In genomic region chr10:48651839-48652238, GRCh38 we compare ENCODE assay signal across 24 cellular contexts. TPM values are rescaled to one million over a fixed set of nuclear protein-coding genes. Genes with fewer than 3 reads are reported as not detected.
DNase-seq lines count a peak whose midpoint lies in the region; ATAC-seq and TF ChIP-seq lines count a peak whose summit lies in the region.
"Had no signal": no experiment of that assay in that cellular context is flagged by ENCODE, and none has a peak within 500 bp of the region (broad histone marks: within the 10 kb centered on the region; RNA-seq: fewer than 3 reads in every experiment).

No MANE protein-coding gene starts in this region.

- H3K27ac ChIP-seq in right atrium auricular region = no peak overlapping the region
- H3K27ac ChIP-seq in right cardiac atrium (ENCODE audit: low read length) = no peak overlapping the region
- H3K27ac ChIP-seq in cingulate gyrus (ENCODE audit: low read depth, low read length) = peak overlapping the region; percentile 14
- H3K27ac ChIP-seq: SJSA1 had no signal

- TF ChIP-seq CTCF in right atrium auricular region (IDR thresholded peaks at IDR 0.05) = no peak

- peaks cover 0 to 16% of the 10 kb centered on the region in 2 donors for H3K4me1 ChIP-seq in right atrium auricular region
- no peaks in the 10 kb centered on the region for H3K4me1 ChIP-seq in right cardiac atrium (ENCODE audit: control insufficient read depth, insufficient read depth, low read length)
- H3K4me1 ChIP-seq in HAP-1 = peaks cover 3% of the 10 kb centered on the region; the same call in 1 of the 2 replicates

- H3K36me3 ChIP-seq in right atrium auricular region = no peaks in the 10 kb centered on the region
- no peaks in the 10 kb centered on the region for H3K36me3 ChIP-seq in HAP-1 (replicated peaks)
- H3K36me3 ChIP-seq: SJSA1 had no signal

- H3K4me3 ChIP-seq in right atrium auricular region (no peak overlapping the region), right cardiac atrium (ENCODE audit: low read length) (no peak overlapping the region), HAP-1 (no peak overlapping the region)
- H3K4me3 ChIP-seq: SJSA1 had no signal

- intact Hi-C loops in right cardiac atrium (cut with DNase I) = loop anchor here in 1 of 4 donors (10.0 kb wide), 1 partner anchor 287 kb away; no protein-coding TSS in a partner anchor

- DNase-seq in right atrium auricular region (ENCODE audit: low spot score) (peak; percentile 50), right cardiac atrium (no peak), myocyte (ENCODE audit: low read depth) (peak; percentile 87), HAP-1 (ENCODE audit: low spot score in 2 of 2) (no peak)
- DNase-seq: CD4-positive, CD25-positive, alpha-beta regulatory T cell; COR-L47; DND-41; GOT3; Karpas-422; NCI-H1048; NCI-H1417 treated with DMSO at 0.1 percent for 48 hours; NCI-H187; NCI-H2107; NCI-H446 treated with DMSO at 0.1 percent for 48 hours; NCI-H526 treated with DMSO at 0.1 percent for 48 hours; OCI-M1 had no signal

- H3K9me3 ChIP-seq in right atrium auricular region (no peaks in the 10 kb centered on the region), right cardiac atrium (ENCODE audit: control insufficient read depth, low read length) (no peaks in the 10 kb centered on the region), HAP-1 (no peaks in the 10 kb centered on the region)

- 72% methylated on average over 4 of the region's 4 CpGs for WGBS in right cardiac atrium

- no peaks in the 10 kb centered on the region for H3K27me3 ChIP-seq in right atrium auricular region
- no peaks in the 10 kb centered on the region for H3K27me3 ChIP-seq in right cardiac atrium (ENCODE audit: control insufficient read depth, insufficient read depth)
- no peaks in the 10 kb centered on the region for H3K27me3 ChIP-seq in HAP-1 (ENCODE audit: low read depth)

- in situ Hi-C loops in HAP-1 (cut with MboI; ENCODE audit: low sequenced_read_pairs) = no loop called here

- ATAC-seq in right cardiac atrium (no peak), HG02981 (IDR thresholded peaks at IDR 0.05; ENCODE audit: unreplicated experiment) (no peak), HG03045 (IDR thresholded peaks at IDR 0.05; ENCODE audit: unreplicated experiment) (no peak)
- ATAC-seq: HCT116, Right ventricle myocardium inferior had no signal

RNA-seq across cellular contexts. Expression of gene WDFY4, which starts 32.8 kb away (rescaled TPM):
- total RNA-seq in right atrium auricular region (1 to 10 TPM in 1 of 2 donors, under 1 TPM in 1; 0.70 to 2.0 TPM), right cardiac atrium (1 to 10 TPM; 1.4 to 4.4 (median 2.6) TPM), myocyte (0.03 TPM in 1 of 2 replicates, not detected in the other)
- polyA plus RNA-seq in right cardiac atrium = 0.57 TPM
- not detected for polyA plus RNA-seq in myocyte (2012)
- total RNA-seq: G401, MCF 10A had no signal

RNA-seq across cellular contexts. Expression of gene ARHGAP22, which starts 47.0 kb away (rescaled TPM):
- total RNA-seq in right atrium auricular region (1 to 10 TPM; 1.8 to 5.7 TPM), right cardiac atrium (1 to 10 TPM; 3.1 to 6.5 (median 5.6) TPM), myocyte (42.8 and 46.6 TPM in 2 replicates)
- polyA plus RNA-seq in right cardiac atrium = 1.4 TPM
- 54.3 TPM for polyA plus RNA-seq in myocyte (2012)
- polyA plus RNA-seq: CD4-positive, CD25-positive, alpha-beta regulatory T cell had no signal

Comparison
In these comparisons a context has a peak if more than half of its experiments do, and no peak if none do; other contexts are left out.
1. DNase-seq: peak in right atrium auricular region (single experiment) and myocyte (single experiment); none in right cardiac atrium (0 of 3) and HAP-1 (0 of 2).